ENCODE assay signal across 8 cellular contexts in the genomic region with DNA sequence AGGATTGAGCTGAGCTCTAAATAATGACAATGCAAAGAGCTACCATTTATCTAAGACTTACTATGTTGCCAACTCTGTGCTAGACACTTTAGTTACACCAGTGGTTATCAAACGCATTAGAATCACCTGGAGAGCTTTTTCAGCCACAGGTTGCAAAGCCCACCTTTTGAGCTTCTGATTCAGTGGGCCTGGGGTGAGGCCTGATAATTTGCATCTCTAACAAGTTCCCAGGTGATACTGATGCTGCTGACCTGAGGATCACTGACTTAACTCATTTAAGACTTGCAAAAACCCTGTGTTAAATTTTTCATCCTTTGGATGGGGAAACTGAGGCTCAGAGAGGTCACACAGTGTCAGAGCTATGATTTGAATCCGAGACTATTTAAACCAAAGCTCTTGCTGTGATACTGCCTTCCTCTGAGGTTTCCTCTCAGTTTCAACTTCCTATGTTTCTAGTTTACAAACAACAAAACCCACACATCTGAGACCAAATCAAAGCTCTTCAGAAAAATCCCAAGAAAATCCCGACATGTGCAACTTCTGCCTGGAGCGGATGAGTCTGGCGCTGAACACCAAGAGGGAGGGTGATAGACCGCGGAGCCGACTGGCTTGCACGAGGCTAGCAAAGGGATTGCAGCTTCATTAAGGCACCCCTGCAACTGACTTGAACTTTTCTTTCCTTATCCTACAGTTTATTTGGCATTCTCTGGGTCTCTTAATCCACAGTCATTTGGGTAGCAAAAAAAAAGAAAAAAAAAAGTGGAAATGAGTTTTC.
DNase-seq lines count a peak whose midpoint lies in the region; ATAC-seq and TF ChIP-seq lines count a peak whose summit lies in the region.

No MANE protein-coding gene starts in this region.

- H3K4me1 ChIP-seq in BLaER1 treated with 17β-estradiol and CSF1 and Interleukin-3, amounts not matched to agents 10 nM and 100 nM, result peaks cover 23 to 45% (median 34%) of the 10 kb centered on the region in 10 experiments
- H3K4me1 ChIP-seq in Peyer's patch, result peaks cover 0 to 6% (median 0%) of the 10 kb centered on the region in 4 donors

- H3K9me3 ChIP-seq in BLaER1 treated with 17β-estradiol and CSF1 and Interleukin-3, amounts not matched to agents 10 nM and 100 nM (replicated peaks in 1 of 11), result no peaks in the 10 kb centered on the region
- H3K9me3 ChIP-seq in Peyer's patch, result no peaks in the 10 kb centered on the region

- DNase-seq in Peyer's patch (no peak), fibroblast of the aortic adventitia (ENCODE audit: low read depth) (peak; percentile 50), non-pigmented ciliary epithelial cell (ENCODE audit: low read depth) (peak; percentile 26), NCI-H748 treated with DMSO at 0.1 percent for 48 hours (lab: John Stamatoyannopoulos, UW) (no peak), T1000 (lab: John Stamatoyannopoulos, UW) (no peak), DMS114 treated with DMSO at 0.1 percent for 48 hours (lab: John Stamatoyannopoulos, UW; ENCODE audit: unreplicated experiment) (no peak)

- no peaks in the 10 kb centered on the region for H3K27me3 ChIP-seq in BLaER1 treated with 17β-estradiol and CSF1 and Interleukin-3, amounts not matched to agents 10 nM and 100 nM
- no peaks in the 10 kb centered on the region for H3K27me3 ChIP-seq in Peyer's patch

- H3K9ac ChIP-seq in BLaER1 treated with 17β-estradiol and CSF1 and Interleukin-3, amounts not matched to agents 10 nM and 100 nM, result peak overlapping the region in 10 of 11 experiments; percentile 7 to 72 (median 45); a peak in 14 of 22 replicates

- no peak for ATAC-seq in HG03196 (IDR thresholded peaks at IDR 0.05; ENCODE audit: unreplicated experiment)

- peak overlapping the region in 7 of 10 experiments; percentile 18 to 48 (median 30); a peak in 10 of 20 replicates for H3K4me3 ChIP-seq in BLaER1 treated with 17β-estradiol and CSF1 and Interleukin-3, amounts not matched to agents 10 nM and 100 nM
- H3K4me3 ChIP-seq in Peyer's patch, result peak overlapping the region in 3 of 4 donors; percentile 11 to 57 (median 34)
- H3K4me3 ChIP-seq in fibroblast of the aortic adventitia (ENCODE audit: low read depth, low read length), result peak overlapping the region; percentile 47

- TF ChIP-seq CTCF in Peyer's patch (IDR thresholded peaks at IDR 0.05), result no peak
- TF ChIP-seq CTCF in fibroblast of the aortic adventitia (IDR thresholded peaks at IDR 0.05; ENCODE audit: insufficient read depth, low read length), result no peak

- TF ChIP-seq POLR2A in Peyer's patch (IDR thresholded peaks at IDR 0.05), result no peak

- H3K4me2 ChIP-seq in BLaER1 treated with 17β-estradiol and CSF1 and Interleukin-3, amounts not matched to agents 10 nM and 100 nM, result peak overlapping the region; percentile 68 to 96 (median 81)

- H3K36me3 ChIP-seq in BLaER1 treated with 17β-estradiol and CSF1 and Interleukin-3, amounts not matched to agents 10 nM and 100 nM, result no peaks in the 10 kb centered on the region
- no peaks in the 10 kb centered on the region for H3K36me3 ChIP-seq in Peyer's patch

- no peaks in the 10 kb centered on the region; a peak in 1 of 22 replicates for H4K20me1 ChIP-seq in BLaER1 treated with 17β-estradiol and CSF1 and Interleukin-3, amounts not matched to agents 10 nM and 100 nM

- peak overlapping the region in 10 of 11 experiments; percentile 30 to 83 (median 71); a peak in 18 of 22 replicates for H3K27ac ChIP-seq in BLaER1 treated with 17β-estradiol and CSF1 and Interleukin-3, amounts not matched to agents 10 nM and 100 nM
- peak overlapping the region in 2 of 4 donors; percentile 32 to 60 for H3K27ac ChIP-seq in Peyer's patch

Comparison
In these comparisons a context has a peak if more than half of its experiments do, and no peak if none do; other contexts are left out.
1. DNase-seq: peak in fibroblast of the aortic adventitia (single experiment) and non-pigmented ciliary epithelial cell (single experiment); none in Peyer's patch (0 of 3), NCI-H748 treated with DMSO at 0.1 percent for 48 hours (single experiment), T1000 (single experiment) and DMS114 treated with DMSO at 0.1 percent for 48 hours (single experiment).
2. Peak in every context shown above with its lines, with median percentiles within 50 percentile points of each other: H3K4me3 ChIP-seq.